Comparison of ENCODE assay signal across 19 cellular contexts in genomic region chr4:108477527-108478108, GRCh38.
"Had no signal": no experiment of that assay in that cellular context is flagged by ENCODE, and none has a peak within 500 bp of the region (broad histone marks: within the 10 kb centered on the region; RNA-seq: fewer than 3 reads in every experiment).

No MANE protein-coding gene starts in this region.

- DNase-seq: activated CD4-positive, alpha-beta T cell treated with anti-CD3 and anti-CD28 coated beads, Interleukin-2, amount 10 ng/mL, durations not matched to agents 7 days and 5 days; activated CD8-positive, alpha-beta T cell treated with anti-CD3 and anti-CD28 coated beads for 36 hours; activated naive CD4-positive, alpha-beta T cell; amniotic stem cell; cerebellar nuclear complex; cortex of kidney; heart left ventricle; left cardiac atrium; mesenchymal stem cell; right lobe of liver; stimulated activated CD4-positive, alpha-beta T cell treated with anti-CD3 and anti-CD28 coated beads, Interleukin-2, amount 100 ng/mL, for 24 hours; stimulated activated naive CD8-positive, alpha-beta T cell treated with anti-CD3 and anti-CD28 coated beads, Interleukin-15, amount 100 ng/mL, for 72 hours; T1000 had no signal

- H3K4me3 ChIP-seq: heart left ventricle, right lobe of liver, skin epidermis, tibial nerve had no signal

- H3K36me3 ChIP-seq: heart left ventricle, right lobe of liver, tibial nerve had no signal

- H3K27ac ChIP-seq: epithelial cell of prostate, heart left ventricle, parathyroid adenoma, right lobe of liver, skin epidermis, tibial nerve had no signal

- H3K9me3 ChIP-seq: heart left ventricle, right lobe of liver, tibial nerve had no signal

- ATAC-seq: activated CD8-positive, alpha-beta T cell treated with anti-CD3 and anti-CD28 coated beads for 36 hours; activated T-helper 17 cell treated with anti-CD3 and anti-CD28 coated beads, Interleukin-2, amount 50 U/mL, for 72 hours; heart left ventricle; right lobe of liver; stimulated activated effector memory CD8-positive, alpha-beta T cell treated with anti-CD3 and anti-CD28 coated beads, Interleukin-12 subunit alpha, Interleukin-12 subunit beta, amount 100 ng/mL, for 72 hours; stimulated activated naive CD8-positive, alpha-beta T cell treated with anti-CD3 and anti-CD28 coated beads, Interleukin-15, amount 100 ng/mL, for 72 hours had no signal

- H3K27me3 ChIP-seq: heart left ventricle, right lobe of liver, tibial nerve had no signal

- H3K4me1 ChIP-seq: parathyroid adenoma, right lobe of liver, tibial nerve had no signal
